ENCODE assay signal across 1 cellular context in the genomic region with DNA sequence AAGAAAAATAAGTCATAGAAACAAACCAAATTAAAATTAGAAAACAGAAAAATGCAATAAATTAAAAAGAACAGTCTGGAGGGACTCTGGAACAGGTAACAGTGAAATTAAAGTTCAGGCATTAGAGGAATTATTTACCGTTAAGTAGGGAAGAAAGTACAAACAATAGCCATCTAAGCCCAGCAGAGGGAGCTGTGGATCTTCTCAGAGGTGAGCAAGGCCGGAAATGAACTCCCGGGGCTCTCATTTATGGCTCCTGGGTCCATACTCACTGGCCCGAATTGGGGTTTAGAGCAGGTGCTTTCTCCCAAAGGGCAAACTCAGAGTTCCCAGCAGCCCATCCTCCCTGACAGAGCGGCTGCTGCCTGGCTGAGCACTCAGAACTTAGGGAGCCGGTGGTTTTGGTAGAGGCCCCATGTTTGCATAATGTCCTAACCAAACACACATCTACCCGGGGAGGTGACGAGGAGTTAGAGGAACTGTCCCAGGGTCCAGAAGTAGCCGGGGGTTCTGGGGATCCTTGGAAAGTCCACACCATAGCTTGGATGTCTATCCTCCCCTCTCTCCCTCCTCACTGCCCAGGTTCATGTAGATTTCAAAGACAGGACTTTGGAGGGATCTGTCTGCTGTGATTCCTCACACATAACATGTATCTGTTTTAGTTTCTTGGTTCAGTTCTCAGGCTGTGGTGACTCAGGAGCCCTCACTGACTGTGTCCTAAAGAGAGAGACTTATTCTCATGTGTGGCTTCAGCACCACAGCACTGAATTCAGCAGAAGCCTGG.
TF ChIP-seq lines count a peak whose summit lies in the region.

No MANE protein-coding gene starts in this region.

TF ChIP-seq in HepG2, 621 proteins besides CTCF, POLR2A, EP300 and RAD21 (continued from another document and continues in another):
- TF ChIP-seq, protein P1, sequence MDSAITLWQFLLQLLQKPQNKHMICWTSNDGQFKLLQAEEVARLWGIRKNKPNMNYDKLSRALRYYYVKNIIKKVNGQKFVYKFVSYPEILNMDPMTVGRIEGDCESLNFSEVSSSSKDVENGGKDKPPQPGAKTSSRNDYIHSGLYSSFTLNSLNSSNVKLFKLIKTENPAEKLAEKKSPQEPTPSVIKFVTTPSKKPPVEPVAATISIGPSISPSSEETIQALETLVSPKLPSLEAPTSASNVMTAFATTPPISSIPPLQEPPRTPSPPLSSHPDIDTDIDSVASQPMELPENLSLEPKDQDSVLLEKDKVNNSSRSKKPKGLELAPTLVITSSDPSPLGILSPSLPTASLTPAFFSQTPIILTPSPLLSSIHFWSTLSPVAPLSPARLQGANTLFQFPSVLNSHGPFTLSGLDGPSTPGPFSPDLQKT (CRISPR knock-in tag; IDR thresholded peaks at IDR 0.05; ENCODE audit: borderline replicate concordance), result no peak
- TF ChIP-seq ELF1 (CRISPR knock-in tag; IDR thresholded peaks at IDR 0.05), result peak; percentile 57; the same call in 1 of the 2 replicates
- no peak for TF ChIP-seq STAT5B (CRISPR knock-in tag; IDR thresholded peaks at IDR 0.05)
- TF ChIP-seq, protein P2, sequence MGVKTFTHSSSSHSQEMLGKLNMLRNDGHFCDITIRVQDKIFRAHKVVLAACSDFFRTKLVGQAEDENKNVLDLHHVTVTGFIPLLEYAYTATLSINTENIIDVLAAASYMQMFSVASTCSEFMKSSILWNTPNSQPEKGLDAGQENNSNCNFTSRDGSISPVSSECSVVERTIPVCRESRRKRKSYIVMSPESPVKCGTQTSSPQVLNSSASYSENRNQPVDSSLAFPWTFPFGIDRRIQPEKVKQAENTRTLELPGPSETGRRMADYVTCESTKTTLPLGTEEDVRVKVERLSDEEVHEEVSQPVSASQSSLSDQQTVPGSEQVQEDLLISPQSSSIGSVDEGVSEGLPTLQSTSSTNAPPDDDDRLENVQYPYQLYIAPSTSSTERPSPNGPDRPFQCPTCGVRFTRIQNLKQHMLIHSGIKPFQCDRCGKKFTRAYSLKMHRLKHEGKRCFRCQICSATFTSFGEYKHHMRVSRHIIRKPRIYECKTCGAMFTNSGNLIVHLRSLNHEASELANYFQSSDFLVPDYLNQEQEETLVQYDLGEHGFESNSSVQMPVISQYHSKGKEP (CRISPR knock-in tag; IDR thresholded peaks at IDR 0.05), result no peak
- peak; percentile 48; the same call in 1 of the 2 replicates for TF ChIP-seq ZFY (CRISPR knock-in tag; IDR thresholded peaks at IDR 0.05)
- peak; percentile 63; the same call in 1 of the 2 replicates for TF ChIP-seq KAT8 (CRISPR knock-in tag; IDR thresholded peaks at IDR 0.05)
- TF ChIP-seq ZNF644 (CRISPR knock-in tag; IDR thresholded peaks at IDR 0.05; ENCODE audit: low read depth), result 0 out of 2 replicates have a peak, but pooled peaks have one; percentile 35
- TF ChIP-seq, protein P3, sequence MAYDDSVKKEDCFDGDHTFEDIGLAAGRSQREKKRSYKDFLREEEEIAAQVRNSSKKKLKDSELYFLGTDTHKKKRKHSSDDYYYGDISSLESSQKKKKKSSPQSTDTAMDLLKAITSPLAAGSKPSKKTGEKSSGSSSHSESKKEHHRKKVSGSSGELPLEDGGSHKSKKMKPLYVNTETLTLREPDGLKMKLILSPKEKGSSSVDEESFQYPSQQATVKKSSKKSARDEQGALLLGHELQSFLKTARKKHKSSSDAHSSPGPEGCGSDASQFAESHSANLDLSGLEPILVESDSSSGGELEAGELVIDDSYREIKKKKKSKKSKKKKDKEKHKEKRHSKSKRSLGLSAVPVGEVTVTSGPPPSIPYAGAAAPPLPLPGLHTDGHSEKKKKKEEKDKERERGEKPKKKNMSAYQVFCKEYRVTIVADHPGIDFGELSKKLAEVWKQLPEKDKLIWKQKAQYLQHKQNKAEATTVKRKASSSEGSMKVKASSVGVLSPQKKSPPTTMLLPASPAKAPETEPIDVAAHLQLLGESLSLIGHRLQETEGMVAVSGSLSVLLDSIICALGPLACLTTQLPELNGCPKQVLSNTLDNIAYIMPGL (CRISPR knock-in tag; IDR thresholded peaks at IDR 0.05; ENCODE audit: borderline replicate concordance in 1 of 2, low read depth in 1 of 2), result peak; percentile 37 to 79
- TF ChIP-seq, protein P4, sequence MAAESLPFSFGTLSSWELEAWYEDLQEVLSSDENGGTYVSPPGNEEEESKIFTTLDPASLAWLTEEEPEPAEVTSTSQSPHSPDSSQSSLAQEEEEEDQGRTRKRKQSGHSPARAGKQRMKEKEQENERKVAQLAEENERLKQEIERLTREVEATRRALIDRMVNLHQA (CRISPR knock-in tag; IDR thresholded peaks at IDR 0.05), result no peak
- no peak for TF ChIP-seq ZSCAN21 (CRISPR knock-in tag; IDR thresholded peaks at IDR 0.05; ENCODE audit: borderline replicate concordance)
- TF ChIP-seq, protein P5, sequence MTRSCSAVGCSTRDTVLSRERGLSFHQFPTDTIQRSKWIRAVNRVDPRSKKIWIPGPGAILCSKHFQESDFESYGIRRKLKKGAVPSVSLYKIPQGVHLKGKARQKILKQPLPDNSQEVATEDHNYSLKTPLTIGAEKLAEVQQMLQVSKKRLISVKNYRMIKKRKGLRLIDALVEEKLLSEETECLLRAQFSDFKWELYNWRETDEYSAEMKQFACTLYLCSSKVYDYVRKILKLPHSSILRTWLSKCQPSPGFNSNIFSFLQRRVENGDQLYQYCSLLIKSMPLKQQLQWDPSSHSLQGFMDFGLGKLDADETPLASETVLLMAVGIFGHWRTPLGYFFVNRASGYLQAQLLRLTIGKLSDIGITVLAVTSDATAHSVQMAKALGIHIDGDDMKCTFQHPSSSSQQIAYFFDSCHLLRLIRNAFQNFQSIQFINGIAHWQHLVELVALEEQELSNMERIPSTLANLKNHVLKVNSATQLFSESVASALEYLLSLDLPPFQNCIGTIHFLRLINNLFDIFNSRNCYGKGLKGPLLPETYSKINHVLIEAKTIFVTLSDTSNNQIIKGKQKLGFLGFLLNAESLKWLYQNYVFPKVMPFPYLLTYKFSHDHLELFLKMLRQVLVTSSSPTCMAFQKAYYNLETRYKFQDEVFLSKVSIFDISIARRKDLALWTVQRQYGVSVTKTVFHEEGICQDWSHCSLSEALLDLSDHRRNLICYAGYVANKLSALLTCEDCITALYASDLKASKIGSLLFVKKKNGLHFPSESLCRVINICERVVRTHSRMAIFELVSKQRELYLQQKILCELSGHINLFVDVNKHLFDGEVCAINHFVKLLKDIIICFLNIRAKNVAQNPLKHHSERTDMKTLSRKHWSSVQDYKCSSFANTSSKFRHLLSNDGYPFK (CRISPR knock-in tag; IDR thresholded peaks at IDR 0.05; ENCODE audit: borderline replicate concordance), result 0 out of 2 replicates have a peak, but pooled peaks have one; percentile 23
- TF ChIP-seq HCFC1 (IDR thresholded peaks at IDR 0.05; ENCODE audit: low read depth, low read length), result no peak
- TF ChIP-seq, protein P6, sequence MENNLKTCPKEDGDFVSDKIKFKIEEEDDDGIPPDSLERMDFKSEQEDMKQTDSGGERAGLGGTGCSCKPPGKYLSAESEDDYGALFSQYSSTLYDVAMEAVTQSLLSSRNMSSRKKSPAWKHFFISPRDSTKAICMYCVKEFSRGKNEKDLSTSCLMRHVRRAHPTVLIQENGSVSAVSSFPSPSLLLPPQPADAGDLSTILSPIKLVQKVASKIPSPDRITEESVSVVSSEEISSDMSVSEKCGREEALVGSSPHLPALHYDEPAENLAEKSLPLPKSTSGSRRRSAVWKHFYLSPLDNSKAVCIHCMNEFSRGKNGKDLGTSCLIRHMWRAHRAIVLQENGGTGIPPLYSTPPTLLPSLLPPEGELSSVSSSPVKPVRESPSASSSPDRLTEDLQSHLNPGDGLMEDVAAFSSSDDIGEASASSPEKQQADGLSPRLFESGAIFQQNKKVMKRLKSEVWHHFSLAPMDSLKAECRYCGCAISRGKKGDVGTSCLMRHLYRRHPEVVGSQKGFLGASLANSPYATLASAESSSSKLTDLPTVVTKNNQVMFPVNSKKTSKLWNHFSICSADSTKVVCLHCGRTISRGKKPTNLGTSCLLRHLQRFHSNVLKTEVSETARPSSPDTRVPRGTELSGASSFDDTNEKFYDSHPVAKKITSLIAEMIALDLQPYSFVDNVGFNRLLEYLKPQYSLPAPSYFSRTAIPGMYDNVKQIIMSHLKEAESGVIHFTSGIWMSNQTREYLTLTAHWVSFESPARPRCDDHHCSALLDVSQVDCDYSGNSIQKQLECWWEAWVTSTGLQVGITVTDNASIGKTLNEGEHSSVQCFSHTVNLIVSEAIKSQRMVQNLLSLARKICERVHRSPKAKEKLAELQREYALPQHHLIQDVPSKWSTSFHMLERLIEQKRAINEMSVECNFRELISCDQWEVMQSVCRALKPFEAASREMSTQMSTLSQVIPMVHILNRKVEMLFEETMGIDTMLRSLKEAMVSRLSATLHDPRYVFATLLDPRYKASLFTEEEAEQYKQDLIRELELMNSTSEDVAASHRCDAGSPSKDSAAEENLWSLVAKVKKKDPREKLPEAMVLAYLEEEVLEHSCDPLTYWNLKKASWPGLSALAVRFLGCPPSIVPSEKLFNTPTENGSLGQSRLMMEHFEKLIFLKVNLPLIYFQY (CRISPR knock-in tag; IDR thresholded peaks at IDR 0.05; ENCODE audit: borderline replicate concordance), result 0 out of 2 replicates have a peak, but pooled peaks have one; percentile 40
- no peak for TF ChIP-seq HOXD1 (CRISPR knock-in tag; IDR thresholded peaks at IDR 0.05)
- TF ChIP-seq, protein P7, sequence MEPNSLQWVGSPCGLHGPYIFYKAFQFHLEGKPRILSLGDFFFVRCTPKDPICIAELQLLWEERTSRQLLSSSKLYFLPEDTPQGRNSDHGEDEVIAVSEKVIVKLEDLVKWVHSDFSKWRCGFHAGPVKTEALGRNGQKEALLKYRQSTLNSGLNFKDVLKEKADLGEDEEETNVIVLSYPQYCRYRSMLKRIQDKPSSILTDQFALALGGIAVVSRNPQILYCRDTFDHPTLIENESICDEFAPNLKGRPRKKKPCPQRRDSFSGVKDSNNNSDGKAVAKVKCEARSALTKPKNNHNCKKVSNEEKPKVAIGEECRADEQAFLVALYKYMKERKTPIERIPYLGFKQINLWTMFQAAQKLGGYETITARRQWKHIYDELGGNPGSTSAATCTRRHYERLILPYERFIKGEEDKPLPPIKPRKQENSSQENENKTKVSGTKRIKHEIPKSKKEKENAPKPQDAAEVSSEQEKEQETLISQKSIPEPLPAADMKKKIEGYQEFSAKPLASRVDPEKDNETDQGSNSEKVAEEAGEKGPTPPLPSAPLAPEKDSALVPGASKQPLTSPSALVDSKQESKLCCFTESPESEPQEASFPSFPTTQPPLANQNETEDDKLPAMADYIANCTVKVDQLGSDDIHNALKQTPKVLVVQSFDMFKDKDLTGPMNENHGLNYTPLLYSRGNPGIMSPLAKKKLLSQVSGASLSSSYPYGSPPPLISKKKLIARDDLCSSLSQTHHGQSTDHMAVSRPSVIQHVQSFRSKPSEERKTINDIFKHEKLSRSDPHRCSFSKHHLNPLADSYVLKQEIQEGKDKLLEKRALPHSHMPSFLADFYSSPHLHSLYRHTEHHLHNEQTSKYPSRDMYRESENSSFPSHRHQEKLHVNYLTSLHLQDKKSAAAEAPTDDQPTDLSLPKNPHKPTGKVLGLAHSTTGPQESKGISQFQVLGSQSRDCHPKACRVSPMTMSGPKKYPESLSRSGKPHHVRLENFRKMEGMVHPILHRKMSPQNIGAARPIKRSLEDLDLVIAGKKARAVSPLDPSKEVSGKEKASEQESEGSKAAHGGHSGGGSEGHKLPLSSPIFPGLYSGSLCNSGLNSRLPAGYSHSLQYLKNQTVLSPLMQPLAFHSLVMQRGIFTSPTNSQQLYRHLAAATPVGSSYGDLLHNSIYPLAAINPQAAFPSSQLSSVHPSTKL (CRISPR knock-in tag; IDR thresholded peaks at IDR 0.05), result no peak
- TF ChIP-seq, protein P8, sequence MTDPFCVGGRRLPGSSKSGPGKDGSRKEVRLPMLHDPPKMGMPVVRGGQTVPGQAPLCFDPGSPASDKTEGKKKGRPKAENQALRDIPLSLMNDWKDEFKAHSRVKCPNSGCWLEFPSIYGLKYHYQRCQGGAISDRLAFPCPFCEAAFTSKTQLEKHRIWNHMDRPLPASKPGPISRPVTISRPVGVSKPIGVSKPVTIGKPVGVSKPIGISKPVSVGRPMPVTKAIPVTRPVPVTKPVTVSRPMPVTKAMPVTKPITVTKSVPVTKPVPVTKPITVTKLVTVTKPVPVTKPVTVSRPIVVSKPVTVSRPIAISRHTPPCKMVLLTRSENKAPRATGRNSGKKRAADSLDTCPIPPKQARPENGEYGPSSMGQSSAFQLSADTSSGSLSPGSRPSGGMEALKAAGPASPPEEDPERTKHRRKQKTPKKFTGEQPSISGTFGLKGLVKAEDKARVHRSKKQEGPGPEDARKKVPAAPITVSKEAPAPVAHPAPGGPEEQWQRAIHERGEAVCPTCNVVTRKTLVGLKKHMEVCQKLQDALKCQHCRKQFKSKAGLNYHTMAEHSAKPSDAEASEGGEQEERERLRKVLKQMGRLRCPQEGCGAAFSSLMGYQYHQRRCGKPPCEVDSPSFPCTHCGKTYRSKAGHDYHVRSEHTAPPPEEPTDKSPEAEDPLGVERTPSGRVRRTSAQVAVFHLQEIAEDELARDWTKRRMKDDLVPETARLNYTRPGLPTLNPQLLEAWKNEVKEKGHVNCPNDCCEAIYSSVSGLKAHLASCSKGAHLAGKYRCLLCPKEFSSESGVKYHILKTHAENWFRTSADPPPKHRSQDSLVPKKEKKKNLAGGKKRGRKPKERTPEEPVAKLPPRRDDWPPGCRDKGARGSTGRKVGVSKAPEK (CRISPR knock-in tag; IDR thresholded peaks at IDR 0.05; ENCODE audit: borderline replicate concordance), result no peak
- TF ChIP-seq, protein P9, sequence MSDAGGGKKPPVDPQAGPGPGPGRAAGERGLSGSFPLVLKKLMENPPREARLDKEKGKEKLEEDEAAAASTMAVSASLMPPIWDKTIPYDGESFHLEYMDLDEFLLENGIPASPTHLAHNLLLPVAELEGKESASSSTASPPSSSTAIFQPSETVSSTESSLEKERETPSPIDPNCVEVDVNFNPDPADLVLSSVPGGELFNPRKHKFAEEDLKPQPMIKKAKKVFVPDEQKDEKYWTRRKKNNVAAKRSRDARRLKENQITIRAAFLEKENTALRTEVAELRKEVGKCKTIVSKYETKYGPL (CRISPR knock-in tag; IDR thresholded peaks at IDR 0.05), result no peak
- no peak for TF ChIP-seq TAF1 (CRISPR knock-in tag; IDR thresholded peaks at IDR 0.05)
- TF ChIP-seq GABPA (IDR thresholded peaks at IDR 0.05; ENCODE audit: low read depth, low read length), result peak; percentile 23; the same call in 1 of the 2 replicates
- peak; percentile 78 for TF ChIP-seq GABPA (CRISPR knock-in tag; IDR thresholded peaks at IDR 0.05; ENCODE audit: low read depth)
- no peak for TF ChIP-seq HNRNPUL1 (IDR thresholded peaks at IDR 0.05; ENCODE audit: low read depth, low read length)
- no peak for TF ChIP-seq CBX2 (IDR thresholded peaks at IDR 0.05; ENCODE audit: low read depth, low read length)
- TF ChIP-seq CBX2 (CRISPR knock-in tag; IDR thresholded peaks at IDR 0.05; ENCODE audit: low read depth), result no peak
- no peak for TF ChIP-seq KMT2A (CRISPR knock-in tag; IDR thresholded peaks at IDR 0.05)
- peak; percentile 85 for TF ChIP-seq EHMT2 (IDR thresholded peaks at IDR 0.05; ENCODE audit: borderline replicate concordance, low read depth, low read length)
- TF ChIP-seq ZFP62 (CRISPR knock-in tag; IDR thresholded peaks at IDR 0.05), result no peak
- TF ChIP-seq, protein P10, sequence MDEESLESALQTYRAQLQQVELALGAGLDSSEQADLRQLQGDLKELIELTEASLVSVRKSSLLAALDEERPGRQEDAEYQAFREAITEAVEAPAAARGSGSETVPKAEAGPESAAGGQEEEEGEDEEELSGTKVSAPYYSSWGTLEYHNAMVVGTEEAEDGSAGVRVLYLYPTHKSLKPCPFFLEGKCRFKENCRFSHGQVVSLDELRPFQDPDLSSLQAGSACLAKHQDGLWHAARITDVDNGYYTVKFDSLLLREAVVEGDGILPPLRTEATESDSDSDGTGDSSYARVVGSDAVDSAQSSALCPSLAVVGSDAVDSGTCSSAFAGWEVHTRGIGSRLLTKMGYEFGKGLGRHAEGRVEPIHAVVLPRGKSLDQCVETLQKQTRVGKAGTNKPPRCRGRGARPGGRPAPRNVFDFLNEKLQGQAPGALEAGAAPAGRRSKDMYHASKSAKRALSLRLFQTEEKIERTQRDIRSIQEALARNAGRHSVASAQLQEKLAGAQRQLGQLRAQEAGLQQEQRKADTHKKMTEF (CRISPR knock-in tag; IDR thresholded peaks at IDR 0.05), result peak; percentile 43; the same call in 1 of the 2 replicates
